8 cellular contexts compared by ENCODE assay signal in the genomic region with DNA sequence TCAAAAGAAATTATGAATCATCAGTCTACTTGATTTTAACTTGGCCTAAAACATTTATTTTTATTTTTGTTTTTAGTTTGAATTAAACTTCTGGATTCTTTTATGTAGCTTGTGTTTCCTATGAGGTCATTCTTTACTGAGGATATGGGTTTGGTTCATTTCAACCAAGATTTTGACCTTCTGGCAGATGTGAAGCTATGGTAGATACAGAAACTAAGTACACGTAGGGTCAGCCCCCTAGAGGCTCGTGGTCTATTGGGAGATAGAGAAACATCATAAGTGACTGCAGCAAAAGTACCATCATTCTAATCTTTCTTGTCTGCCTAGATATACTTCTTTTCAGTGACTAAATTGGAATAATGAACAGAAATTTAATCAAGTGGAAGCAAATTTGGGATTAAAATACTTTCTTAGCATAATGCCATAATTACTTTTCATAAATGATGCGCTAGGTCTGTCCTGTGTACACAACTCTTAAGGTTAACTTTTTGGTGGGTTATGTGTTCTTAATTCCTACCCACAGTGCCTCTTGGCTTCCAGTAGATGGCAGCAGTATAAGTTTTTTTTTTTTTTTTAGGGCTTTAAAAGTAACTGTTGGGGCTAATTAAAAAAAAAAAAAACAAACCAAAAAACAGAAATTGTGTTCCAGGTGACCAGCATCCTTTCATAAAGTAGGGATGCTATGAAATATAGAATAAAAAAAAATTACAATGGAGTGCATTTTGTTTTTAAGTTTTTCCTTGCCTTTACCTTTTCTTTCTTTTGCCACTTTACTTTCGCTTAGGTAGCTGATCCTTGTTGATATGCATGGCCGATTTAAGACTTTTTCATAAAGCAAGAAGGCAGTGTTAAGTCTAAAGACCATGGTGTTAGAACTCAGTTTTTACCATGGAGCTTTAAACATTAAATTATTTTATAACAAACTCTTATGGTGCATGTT. TPM values are rescaled to one million over a fixed set of nuclear protein-coding genes. Genes with fewer than 3 reads are reported as not detected.
A peak's percentile ranks its signal among the peaks of the same experiment; 100 is the strongest.
DNase-seq lines count a peak whose midpoint lies in the region; ATAC-seq and TF ChIP-seq lines count a peak whose summit lies in the region.

No MANE protein-coding gene starts in this region.

- no peak for ATAC-seq in mucosa of descending colon

- no peaks in the 10 kb centered on the region for H3K4me1 ChIP-seq in mucosa of descending colon (ENCODE audit: low read depth)

- intact Hi-C loops in mucosa of descending colon (cut with DNase I, micrococcal nuclease): no loop called here

- no peaks in the 10 kb centered on the region for H3K9me3 ChIP-seq in mucosa of descending colon

- DNase-seq in NCI-H2171 treated with DMSO at 0.1 percent for 48 hours (lab: John Stamatoyannopoulos, UW): peak; percentile 17
- DNase-seq in NCI-H2171 (lab: John Stamatoyannopoulos, UW): no peak
- DNase-seq in MV-4-11 (lab: John Stamatoyannopoulos, UW): peak; percentile 10
- DNase-seq in cerebellar cortex (ENCODE audit: low spot score): peak; percentile 37
- DNase-seq in mucosa of descending colon: no peak
- no peak for DNase-seq in 8988T
- DNase-seq in NCI-H2196 treated with DMSO at 0.1 percent for 48 hours (lab: John Stamatoyannopoulos, UW; ENCODE audit: unreplicated experiment): no peak
- no peak for DNase-seq in stimulated activated naive CD4-positive, alpha-beta T cell treated with Interleukin-2 at 50 U/mL for 16 hours (lab: John Stamatoyannopoulos, UW)

- peak; percentile 35 for TF ChIP-seq CTCF in mucosa of descending colon (IDR thresholded peaks at IDR 0.05)

- peaks cover 7% of the 10 kb centered on the region for H3K36me3 ChIP-seq in mucosa of descending colon (ENCODE audit: low read depth)

- no peak overlapping the region for H3K4me3 ChIP-seq in mucosa of descending colon

RNA-seq across cellular contexts. Expression of a gene that starts 49.9 kb away (rescaled TPM):
- total RNA-seq in mucosa of descending colon: under 1 TPM; 0.06 to 0.60 (median 0.24) TPM

Comparison
In these comparisons a context has a peak if more than half of its experiments do, and no peak if none do; other contexts are left out.
1. DNase-seq: peak in NCI-H2171 treated with DMSO at 0.1 percent for 48 hours (single experiment), MV-4-11 (single experiment) and cerebellar cortex (single experiment); none in NCI-H2171 (single experiment), mucosa of descending colon (0 of 3), 8988T (single experiment), NCI-H2196 treated with DMSO at 0.1 percent for 48 hours (single experiment) and stimulated activated naive CD4-positive, alpha-beta T cell treated with Interleukin-2 at 50 U/mL for 16 hours (single experiment).